ENCODE assay signal across 24 cellular contexts in the genomic region with DNA sequence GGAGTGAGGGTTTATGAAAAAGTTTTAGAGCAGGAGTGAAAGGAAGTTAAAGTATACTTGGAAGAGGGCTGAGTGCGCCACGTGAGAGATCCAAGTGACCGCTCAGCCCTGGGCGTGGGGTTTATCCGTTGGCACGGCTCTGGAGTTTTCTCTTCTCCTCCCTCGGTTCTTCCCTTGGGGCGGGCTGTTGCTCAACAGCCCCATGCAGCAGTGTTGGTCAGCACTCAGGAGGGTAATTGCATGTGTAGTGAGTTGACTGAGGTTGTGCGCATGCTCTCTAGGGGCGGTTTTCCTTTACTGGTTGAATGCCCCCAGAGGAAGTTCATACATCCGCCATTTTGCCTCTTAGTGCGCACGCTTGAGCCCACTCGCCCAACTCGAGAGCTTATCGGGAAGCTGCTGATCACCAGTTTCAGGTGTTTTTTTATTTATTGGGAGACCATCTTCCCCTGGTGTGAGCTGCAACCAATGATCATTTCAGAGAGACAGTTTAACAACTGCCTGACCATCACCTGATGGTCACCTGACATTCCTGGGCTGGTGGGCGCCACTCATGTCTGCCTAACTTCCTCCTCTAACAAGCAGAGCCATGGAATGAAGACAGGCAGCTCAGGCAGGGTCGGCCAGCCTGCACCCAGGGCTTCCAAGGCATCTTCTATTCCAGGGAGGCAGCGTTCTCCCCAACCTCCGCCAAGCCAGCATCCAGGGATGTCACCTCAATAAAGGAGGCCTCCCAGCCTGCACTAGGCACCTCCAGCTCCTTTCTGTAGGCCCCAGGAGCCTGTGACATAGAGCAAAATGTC. TPM values are rescaled to one million over a fixed set of nuclear protein-coding genes. Genes with fewer than 3 reads are reported as not detected.
DNase-seq lines count a peak whose midpoint lies in the region; ATAC-seq and TF ChIP-seq lines count a peak whose summit lies in the region.
"Had no signal": no experiment of that assay in that cellular context is flagged by ENCODE, and none has a peak within 500 bp of the region (broad histone marks: within the 10 kb centered on the region; RNA-seq: fewer than 3 reads in every experiment).

No MANE protein-coding gene starts in this region.

- DNase-seq in adipocyte (ENCODE audit: low read depth), result no peak
- DNase-seq in left ventricle myocardium inferior, result peak; percentile 24
- peak; percentile 42 to 56 for DNase-seq in trophoblast cell
- DNase-seq in upper lobe of right lung, result no peak
- DNase-seq in SHP77 treated with DMSO at 0.1 percent for 48 hours (lab: John Stamatoyannopoulos, UW), result no peak
- DNase-seq: activated CD4-positive, alpha-beta T cell treated with anti-CD3 and anti-CD28 coated beads, Interleukin-2, amount 50 U/mL, for 48 hours; activated CD4-positive, CD25-positive, alpha-beta regulatory T cell; activated CD8-positive, alpha-beta memory T cell treated with anti-CD3 and anti-CD28 coated beads, Interleukin-2, amount 50 U/mL, for 4 hours; Calu3; foreskin fibroblast; mucosa of descending colon; NCI-H1417; NCI-H2081; NCI-H82; small intestine; SW 1271 had no signal

- H2BK12ac ChIP-seq in trophoblast cell (ENCODE audit: low read length), result no peak overlapping the region

- no peaks in the 10 kb centered on the region for H3K79me2 ChIP-seq in trophoblast cell (ENCODE audit: control insufficient read depth, insufficient read depth, low read length, poor library complexity)

- H4K8ac ChIP-seq in trophoblast cell (ENCODE audit: low read depth, low read length), result no peak overlapping the region

- H3K9ac ChIP-seq in adipocyte (ENCODE audit: low read length), result peak overlapping the region; percentile 65
- H3K9ac ChIP-seq in trophoblast cell (ENCODE audit: low read length), result no peak overlapping the region

- no peak overlapping the region for H3K4ac ChIP-seq in trophoblast cell (ENCODE audit: low read depth, low read length)

- TF ChIP-seq CTCF in left ventricle myocardium inferior (IDR thresholded peaks at IDR 0.05; ENCODE audit: borderline replicate concordance) (no peak), upper lobe of right lung (IDR thresholded peaks at IDR 0.05) (no peak)

- H3K4me2 ChIP-seq in trophoblast cell (ENCODE audit: low read length), result no peak overlapping the region

- H3K4me3 ChIP-seq in adipocyte (ENCODE audit: low read length) (peak overlapping the region; percentile 26), left ventricle myocardium inferior (no peak overlapping the region), trophoblast cell (ENCODE audit: low read depth, low read length) (no peak overlapping the region), upper lobe of right lung (no peak overlapping the region)
- H3K4me3 ChIP-seq: mucosa of descending colon had no signal

- H3K27me3 ChIP-seq in adipocyte (replicated peaks; ENCODE audit: control insufficient read depth, insufficient read depth, low read length), result peaks cover 2% of the 10 kb centered on the region
- H3K27me3 ChIP-seq in left ventricle myocardium inferior (ENCODE audit: low read depth), result no peaks in the 10 kb centered on the region
- no peaks in the 10 kb centered on the region for H3K27me3 ChIP-seq in trophoblast cell (ENCODE audit: insufficient read depth, low read length)
- H3K27me3 ChIP-seq in upper lobe of right lung, result no peaks in the 10 kb centered on the region

- no peak overlapping the region for H2AFZ ChIP-seq in trophoblast cell (ENCODE audit: insufficient read depth, low read length, poor library complexity)

- peaks cover 11% of the 10 kb centered on the region for H3K9me3 ChIP-seq in adipocyte (ENCODE audit: control insufficient read depth, low read length)
- peaks cover 4% of the 10 kb centered on the region for H3K9me3 ChIP-seq in left ventricle myocardium inferior (replicated peaks)
- H3K9me3 ChIP-seq in trophoblast cell (ENCODE audit: insufficient read depth, low read depth, low read length), result peaks cover 9% of the 10 kb centered on the region
- H3K9me3 ChIP-seq in upper lobe of right lung, result no peaks in the 10 kb centered on the region
- H3K9me3 ChIP-seq: mucosa of descending colon had no signal

- no peak overlapping the region for H3K14ac ChIP-seq in trophoblast cell (ENCODE audit: low read length)

- intact Hi-C loops in left ventricle myocardium inferior (cut with micrococcal nuclease) (no loop called here), upper lobe of right lung (cut with DNase I) (no loop called here)

- no peak overlapping the region for H2BK5ac ChIP-seq in trophoblast cell (ENCODE audit: low read depth, low read length, poor library complexity)

- H3K4me1 ChIP-seq in adipocyte (ENCODE audit: control insufficient read depth, insufficient read depth, low read length), result peaks cover 21% of the 10 kb centered on the region
- H3K4me1 ChIP-seq in left ventricle myocardium inferior, result no peaks in the 10 kb centered on the region
- peaks cover 4 to 13% of the 10 kb centered on the region in 2 experiments for H3K4me1 ChIP-seq in trophoblast cell (ENCODE audit: control insufficient read depth in 1 of 2, insufficient read depth in 2 of 2, low read length in 2 of 2)
- H3K4me1 ChIP-seq in upper lobe of right lung, result no peaks in the 10 kb centered on the region

- no peaks in the 10 kb centered on the region for H3K36me3 ChIP-seq in adipocyte (ENCODE audit: control insufficient read depth, insufficient read depth, low read length, severe bottlenecking)
- no peaks in the 10 kb centered on the region for H3K36me3 ChIP-seq in left ventricle myocardium inferior
- H3K36me3 ChIP-seq in trophoblast cell (ENCODE audit: control insufficient read depth in 1 of 2, insufficient read depth in 2 of 2, low read length in 2 of 2), result no peaks in the 10 kb centered on the region
- no peaks in the 10 kb centered on the region for H3K36me3 ChIP-seq in upper lobe of right lung

- H3K18ac ChIP-seq in trophoblast cell (ENCODE audit: low read length), result no peak overlapping the region

- WGBS in trophoblast cell (ENCODE audit: extremely low coverage, insufficient coverage, insufficient read length), result no CpG with 5 or more reads among the region's 20 CpGs

- no peak overlapping the region for H3K27ac ChIP-seq in left ventricle myocardium inferior (replicated peaks)
- no peak overlapping the region for H3K27ac ChIP-seq in trophoblast cell (ENCODE audit: low read depth, low read length)
- H3K27ac ChIP-seq in upper lobe of right lung, result no peak overlapping the region
- H3K27ac ChIP-seq: C4-2B had no signal

- H4K91ac ChIP-seq in trophoblast cell (ENCODE audit: low read depth, low read length), result peak overlapping the region; percentile 7

- H2BK120ac ChIP-seq in trophoblast cell (ENCODE audit: insufficient read depth, low read length, poor library complexity), result peak overlapping the region; percentile 9

- no peak overlapping the region for H4K12ac ChIP-seq in trophoblast cell (ENCODE audit: low read depth, low read length)

- H2AK5ac ChIP-seq in trophoblast cell (ENCODE audit: low read length), result no peak overlapping the region

- no peak overlapping the region for H3K23ac ChIP-seq in trophoblast cell (ENCODE audit: low read length)

- peaks cover 2% of the 10 kb centered on the region for H3K79me1 ChIP-seq in trophoblast cell (ENCODE audit: low read length)

- peak; percentile 30 for ATAC-seq in upper lobe of right lung
- no peak for ATAC-seq in HG03439 (IDR thresholded peaks at IDR 0.05; ENCODE audit: unreplicated experiment)
- ATAC-seq in GM18511 (IDR thresholded peaks at IDR 0.05; ENCODE audit: unreplicated experiment), result no peak
- ATAC-seq: activated naive CD4-positive, alpha-beta T cell treated with anti-CD3 and anti-CD28 coated beads, Interleukin-2, amount 50 U/mL, for 72 hours; activated T-helper 17 cell treated with anti-CD3 and anti-CD28 coated beads, Interleukin-2, amount 50 U/mL, for 72 hours; HCT116; mucosa of descending colon; stimulated activated effector memory CD8-positive, alpha-beta T cell treated with anti-CD3 and anti-CD28 coated beads, Interleukin-12 subunit alpha, Interleukin-12 subunit beta, amount 100 ng/mL, for 72 hours had no signal

RNA-seq across cellular contexts. Expression of a gene that starts 41.3 kb away (rescaled TPM):
- total RNA-seq in left ventricle myocardium inferior (not detected), upper lobe of right lung (2.8 TPM)
- 0.31 and 0.32 TPM in 2 replicates for polyA plus RNA-seq in trophoblast cell (2013)
- total RNA-seq: progenitor cell of endocrine pancreas had no signal

Comparison
In these comparisons a context has a peak if more than half of its experiments do, and no peak if none do; other contexts are left out.
1. DNase-seq: peak in left ventricle myocardium inferior (single experiment) and trophoblast cell (2 of 2); none in adipocyte (single experiment), upper lobe of right lung (single experiment) and SHP77 treated with DMSO at 0.1 percent for 48 hours (single experiment).